8 cellular contexts compared by ENCODE assay signal in the genomic region with DNA sequence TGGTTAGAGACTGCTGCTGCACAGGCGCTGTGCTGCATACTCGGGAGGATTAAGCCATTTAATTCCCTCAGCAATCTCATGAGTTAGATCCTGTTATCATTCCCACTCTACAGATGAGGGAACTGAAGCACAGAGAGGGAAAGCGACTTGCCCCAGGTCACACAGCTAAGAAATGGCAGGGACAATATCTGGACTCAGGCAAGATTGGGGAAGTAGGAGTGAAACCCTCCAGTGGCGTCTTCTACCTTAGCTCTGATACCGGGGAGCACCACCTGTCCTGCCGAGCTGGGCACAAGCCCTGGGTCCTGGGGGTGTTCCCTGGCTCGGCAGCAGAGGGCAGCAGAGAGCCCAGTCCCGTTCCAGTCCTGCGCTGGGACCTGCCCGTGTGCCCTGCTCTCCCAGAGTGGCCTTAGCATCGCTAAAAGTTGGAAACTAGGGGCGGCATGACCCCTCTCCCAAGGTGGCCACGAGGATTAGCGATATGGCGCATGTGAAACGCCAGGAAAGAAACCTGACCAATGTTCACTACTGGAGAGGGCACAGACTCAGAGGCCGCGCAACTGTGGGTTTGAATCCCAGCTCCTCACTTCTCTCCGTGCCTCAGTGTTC. TPM values are rescaled to one million over a fixed set of nuclear protein-coding genes. Genes with fewer than 3 reads are reported as not detected.
A peak's percentile ranks its signal among the peaks of the same experiment; 100 is the strongest.
DNase-seq lines count a peak whose midpoint lies in the region; ATAC-seq and TF ChIP-seq lines count a peak whose summit lies in the region.

No MANE protein-coding gene starts in this region.

- H3K4me1 Mint-ChIP-seq in immature natural killer cell, result peaks cover 29 to 35% of the 10 kb centered on the region in 2 donors

- H3K36me3 Mint-ChIP-seq in immature natural killer cell, result no peaks in the 10 kb centered on the region

- no peak overlapping the region for H3K27ac ChIP-seq in 22Rv1

- in situ Hi-C loops in astrocyte of the cerebellum (cut with HindIII; ENCODE audit: low sequenced_read_pairs), result no loop called here

- DNase-seq in NCI-H1092 treated with DMSO at 0.1 percent for 48 hours (lab: John Stamatoyannopoulos, UW), result peak; percentile 20
- peak; percentile 81 for DNase-seq in T-helper 9 cell
- no peak for DNase-seq in astrocyte of the cerebellum (ENCODE audit: low read depth)
- DNase-seq in immature natural killer cell, result peak; percentile 75 to 79 (median 76)
- DNase-seq in stimulated activated CD4-positive, alpha-beta T cell treated with anti-CD3 and anti-CD28 coated beads, Interleukin-1b, Interleukin-23, amount 100 ng/mL, for 48 hours, result peak; percentile 80

- TF ChIP-seq CTCF in 22Rv1 (IDR thresholded peaks at IDR 0.05), result peak; percentile 97
- peak; percentile 99 for TF ChIP-seq CTCF in GM12875 (IDR thresholded peaks at IDR 0.05; ENCODE audit: borderline replicate concordance, insufficient read depth, low read depth, low read length)
- TF ChIP-seq CTCF in astrocyte of the cerebellum (IDR thresholded peaks at IDR 0.05; ENCODE audit: low read depth, low read length, missing control alignments), result peak; percentile 97

- H3K27ac Mint-ChIP-seq in immature natural killer cell, result no peak overlapping the region

- ATAC-seq in HG03460 (IDR thresholded peaks at IDR 0.05; ENCODE audit: unreplicated experiment), result no peak

- H3K4me3 ChIP-seq in GM12875 (ENCODE audit: low read depth, low read length), result no peak overlapping the region
- no peak overlapping the region for H3K4me3 ChIP-seq in astrocyte of the cerebellum (ENCODE audit: low read depth, low read length)

- peaks cover 7 to 14% (median 13%) of the 10 kb centered on the region in 3 donors for H3K27me3 Mint-ChIP-seq in immature natural killer cell (ENCODE audit: low read depth in 3 of 3)

- no peaks in the 10 kb centered on the region for H3K9me3 Mint-ChIP-seq in immature natural killer cell

- peak overlapping the region in 3 of 5 donors; percentile 13 to 46 (median 21) for H3K4me3 Mint-ChIP-seq in immature natural killer cell

RNA-seq across cellular contexts. Expression of gene CYTH2, which starts 20.5 kb away (rescaled TPM):
- 10 to 100 TPM; 14.4 to 37.6 (median 29.6) TPM for polyA plus RNA-seq in immature natural killer cell

RNA-seq across cellular contexts. Expression of gene LMTK3, which starts 21.9 kb away (rescaled TPM):
- polyA plus RNA-seq in immature natural killer cell, result not detected

RNA-seq across cellular contexts. Expression of gene KCNJ14, which starts 34.3 kb away (rescaled TPM):
- under 1 TPM in 2 of 3 donors, not detected in 1; 0.06 to 0.07 TPM for polyA plus RNA-seq in immature natural killer cell

RNA-seq across cellular contexts. Expression of gene GRWD1, which starts 43.9 kb away (rescaled TPM):
- polyA plus RNA-seq in immature natural killer cell, result 10 to 100 TPM; 32.3 to 42.4 (median 34.6) TPM
